ENCODE assay signal across 8 cellular contexts in genomic region chr6:89281779-89282246, GRCh38. TPM values are rescaled to one million over a fixed set of nuclear protein-coding genes. Genes with fewer than 3 reads are reported as not detected.
DNase-seq lines count a peak whose midpoint lies in the region; ATAC-seq and TF ChIP-seq lines count a peak whose summit lies in the region.

No MANE protein-coding gene starts in this region.

- CTCF ChIA-PET in naive thymus-derived CD4-positive, alpha-beta T cell (lab: Charles Lee): no interaction called here

- peak; percentile 66 for TF ChIP-seq CTCF in brain microvascular endothelial cell (IDR thresholded peaks at IDR 0.05; ENCODE audit: low read depth, low read length, missing control alignments)

- peak; percentile 95 for ATAC-seq in HG03103 (IDR thresholded peaks at IDR 0.05; ENCODE audit: low read depth, unreplicated experiment)
- ATAC-seq in naive thymus-derived CD4-positive, alpha-beta T cell: peak; percentile 87

- POLR2A ChIA-PET in naive thymus-derived CD4-positive, alpha-beta T cell (lab: Charles Lee): no interaction called here

- no peak overlapping the region for H3K4me3 ChIP-seq in brain microvascular endothelial cell (ENCODE audit: low read depth, low read length)
- H3K4me3 ChIP-seq in naive thymus-derived CD4-positive, alpha-beta T cell (ENCODE audit: low read length): no peak overlapping the region

- in situ Hi-C loops in brain microvascular endothelial cell (cut with HindIII; ENCODE audit: low pct_ligation_motif_present, low sequenced_read_pairs): no loop called here

- H3K27ac ChIP-seq in brain microvascular endothelial cell: no peak overlapping the region
- no peak overlapping the region for H3K27ac ChIP-seq in naive thymus-derived CD4-positive, alpha-beta T cell (ENCODE audit: low read depth, low read length)

- H3K36me3 ChIP-seq in brain microvascular endothelial cell (replicated peaks): no peaks in the 10 kb centered on the region
- H3K36me3 ChIP-seq in naive thymus-derived CD4-positive, alpha-beta T cell (ENCODE audit: control insufficient read depth in 2 of 3, insufficient read depth in 3 of 3, low read length in 3 of 3): no peaks in the 10 kb centered on the region

- H3K9me3 Mint-ChIP-seq in naive thymus-derived CD4-positive, alpha-beta T cell: no peaks in the 10 kb centered on the region

- H3K4me1 Mint-ChIP-seq in naive thymus-derived CD4-positive, alpha-beta T cell: peaks cover 0 to 7% (median 0%) of the 10 kb centered on the region in 7 donors

- peak; percentile 76 for DNase-seq in D341Med (ENCODE audit: low spot score)
- peak; percentile 88 for DNase-seq in GM19240 (ENCODE audit: insufficient read length, low spot score)
- DNase-seq in RKO (ENCODE audit: low spot score): peak; percentile 47
- DNase-seq in brain microvascular endothelial cell: peak; percentile 29
- DNase-seq in naive thymus-derived CD4-positive, alpha-beta T cell: peak in 2 of 9 donors; percentile 9 to 35
- DNase-seq in globus pallidus (ENCODE audit: low spot score): no peak
- no peak for DNase-seq in GOT3 (lab: John Stamatoyannopoulos, UW)

- intact Hi-C loops in naive thymus-derived CD4-positive, alpha-beta T cell (cut with micrococcal nuclease): loop anchor here in 1 of 2 donors (5.0 kb wide), 2 partner anchors 45 to 90 kb away; no protein-coding TSS in a partner anchor

- no peaks in the 10 kb centered on the region for H3K9me3 ChIP-seq in naive thymus-derived CD4-positive, alpha-beta T cell (ENCODE audit: control insufficient read depth in 2 of 3, low read length in 3 of 3)

- H3K27me3 Mint-ChIP-seq in naive thymus-derived CD4-positive, alpha-beta T cell: peaks cover 0 to 9% (median 0%) of the 10 kb centered on the region in 5 donors

- H3K27me3 ChIP-seq in brain microvascular endothelial cell (replicated peaks): peaks cover 3% of the 10 kb centered on the region
- H3K27me3 ChIP-seq in naive thymus-derived CD4-positive, alpha-beta T cell (ENCODE audit: control insufficient read depth in 2 of 2, insufficient read depth in 2 of 2, low read length in 2 of 2): no peaks in the 10 kb centered on the region

- no peak overlapping the region for H3K4me3 Mint-ChIP-seq in naive thymus-derived CD4-positive, alpha-beta T cell

- H3K4me1 ChIP-seq in naive thymus-derived CD4-positive, alpha-beta T cell (ENCODE audit: control insufficient read depth in 2 of 2, insufficient read depth in 2 of 2, low read length in 2 of 2): no peaks in the 10 kb centered on the region

- no peak overlapping the region for H3K27ac Mint-ChIP-seq in naive thymus-derived CD4-positive, alpha-beta T cell

- H3K36me3 Mint-ChIP-seq in naive thymus-derived CD4-positive, alpha-beta T cell: no peaks in the 10 kb centered on the region

RNA-seq across cellular contexts. Expression of gene GABRR2, which starts 33.3 kb away (rescaled TPM):
- total RNA-seq in naive thymus-derived CD4-positive, alpha-beta T cell: 1 to 10 TPM in 3 of 5 experiments, under 1 TPM in 2; 0.40 to 1.9 (median 1.5) TPM
- polyA plus RNA-seq in naive thymus-derived CD4-positive, alpha-beta T cell: not detected

Comparison
In these comparisons a context has a peak if more than half of its experiments do, and no peak if none do; other contexts are left out.
1. DNase-seq: peak in D341Med (single experiment), GM19240 (single experiment), RKO (single experiment) and brain microvascular endothelial cell (single experiment); none in globus pallidus (single experiment) and GOT3 (single experiment).